ENCODE assay signal across 20 cellular contexts in the genomic region with DNA sequence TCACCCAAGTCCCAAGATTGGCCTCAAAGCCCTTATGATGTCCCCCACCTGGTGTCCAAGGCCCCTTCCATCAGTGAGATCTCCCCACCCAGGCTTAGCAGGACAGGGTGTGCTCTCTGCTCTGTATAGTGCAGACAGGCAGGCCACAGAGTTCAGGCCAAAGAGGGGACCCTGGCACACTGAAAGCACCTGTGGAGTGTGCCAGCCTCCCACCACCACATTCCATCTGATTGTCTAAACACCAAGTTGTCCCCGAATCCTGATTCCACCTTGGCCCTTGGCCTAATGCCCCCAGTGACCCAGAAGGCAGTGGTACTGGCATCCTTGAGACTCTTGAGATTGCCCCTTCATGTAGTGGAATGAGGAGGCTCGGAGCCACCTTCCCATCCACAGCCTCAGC. TPM values are rescaled to one million over a fixed set of nuclear protein-coding genes. Genes with fewer than 3 reads are reported as not detected.
DNase-seq lines count a peak whose midpoint lies in the region; ATAC-seq and TF ChIP-seq lines count a peak whose summit lies in the region.
"Had no signal": no experiment of that assay in that cellular context is flagged by ENCODE, and none has a peak within 500 bp of the region (broad histone marks: within the 10 kb centered on the region; RNA-seq: fewer than 3 reads in every experiment).

No MANE protein-coding gene starts in this region.

- no peaks in the 10 kb centered on the region for H3K9me3 ChIP-seq in T-helper 17 cell (ENCODE audit: control insufficient read depth, low read length, poor library complexity, severe bottlenecking)
- H3K9me3 ChIP-seq in sigmoid colon = no peaks in the 10 kb centered on the region
- H3K9me3 ChIP-seq: A549, Caco-2, HAP-1 had no signal

- CTCF ChIA-PET in activated CD8-positive, alpha-beta T cell treated with anti-CD3 and anti-CD28 coated beads, Interleukin-2, amount 10 ng/mL, durations not matched to agents 7 days and 5 days (lab: Charles Lee) = interaction anchor here (1.6 kb wide), 1 partner anchor 13 kb away, joined by 5 read pairs; no protein-coding TSS in a partner anchor
- CTCF ChIA-PET in activated CD8-positive, alpha-beta T cell treated with anti-CD3 and anti-CD28 coated beads for 36 hours (lab: Charles Lee) = no interaction called here

- intact Hi-C loops in activated CD8-positive, alpha-beta T cell treated with anti-CD3 and anti-CD28 coated beads for 36 hours (cut with micrococcal nuclease) = no loop called here
- intact Hi-C loops in sigmoid colon (cut with DNase I) = no loop called here

- no peak for TF ChIP-seq POLR2A in sigmoid colon (IDR thresholded peaks at IDR 0.05)

- H3K27me3 ChIP-seq in sigmoid colon = no peaks in the 10 kb centered on the region

- 90 to 98% methylated on average over 2 of the region's 2 CpGs for WGBS in sigmoid colon, 2 donors

- H3K9me3 Mint-ChIP-seq in activated CD8-positive, alpha-beta T cell treated with anti-CD3 and anti-CD28 coated beads, Interleukin-2, amount 10 ng/mL, durations not matched to agents 7 days and 5 days (ENCODE audit: insufficient read depth) = no peaks in the 10 kb centered on the region
- H3K9me3 Mint-ChIP-seq in activated CD8-positive, alpha-beta T cell treated with anti-CD3 and anti-CD28 coated beads for 36 hours = no peaks in the 10 kb centered on the region
- H3K9me3 Mint-ChIP-seq: CD4-positive, alpha-beta T cell had no signal

- ATAC-seq in activated CD8-positive, alpha-beta T cell treated with anti-CD3 and anti-CD28 coated beads, Interleukin-2, amount 10 ng/mL, durations not matched to agents 7 days and 5 days = no peak
- no peak for ATAC-seq in activated CD8-positive, alpha-beta T cell treated with anti-CD3 and anti-CD28 coated beads for 36 hours
- ATAC-seq in T-helper 17 cell (no peak), GM21717 (IDR thresholded peaks at IDR 0.05; ENCODE audit: unreplicated experiment) (no peak)
- ATAC-seq: A549, GM12878 had no signal

- no peak for DNase-seq in activated CD8-positive, alpha-beta T cell treated with anti-CD3 and anti-CD28 coated beads, Interleukin-2, amount 10 ng/mL, durations not matched to agents 7 days and 5 days
- DNase-seq in activated CD8-positive, alpha-beta T cell treated with anti-CD3 and anti-CD28 coated beads for 36 hours = no peak
- DNase-seq in T-helper 17 cell = no peak
- peak; percentile 48 for DNase-seq in sigmoid colon
- DNase-seq in NCI-H1048 (lab: John Stamatoyannopoulos, UW) = no peak
- no peak for DNase-seq in DMS79 treated with DMSO at 0.1 percent for 48 hours (lab: John Stamatoyannopoulos, UW)
- DNase-seq: AML-193, Caco-2, DMS153, DMS79 had no signal

- H3K27ac ChIP-seq in sigmoid colon = no peak overlapping the region
- H3K27ac ChIP-seq: 22Rv1, C4-2B had no signal

- POLR2A ChIA-PET in activated CD8-positive, alpha-beta T cell treated with anti-CD3 and anti-CD28 coated beads, Interleukin-2, amount 10 ng/mL, durations not matched to agents 7 days and 5 days (lab: Charles Lee) = no interaction called here
- POLR2A ChIA-PET in activated CD8-positive, alpha-beta T cell treated with anti-CD3 and anti-CD28 coated beads for 36 hours (lab: Charles Lee) = interaction anchor here (1.0 kb wide), 1 partner anchor 19 kb away, joined by 3 read pairs; a partner anchor contains a TSS

- H3K4me1 Mint-ChIP-seq in activated CD8-positive, alpha-beta T cell treated with anti-CD3 and anti-CD28 coated beads, Interleukin-2, amount 10 ng/mL, durations not matched to agents 7 days and 5 days (ENCODE audit: low read depth) = peaks cover 9% of the 10 kb centered on the region
- no peaks in the 10 kb centered on the region for H3K4me1 Mint-ChIP-seq in activated CD8-positive, alpha-beta T cell treated with anti-CD3 and anti-CD28 coated beads for 36 hours (ENCODE audit: low read depth)
- peaks cover 5% of the 10 kb centered on the region for H3K4me1 Mint-ChIP-seq in T-helper 17 cell

- H3K4me3 Mint-ChIP-seq in activated CD8-positive, alpha-beta T cell treated with anti-CD3 and anti-CD28 coated beads, Interleukin-2, amount 10 ng/mL, durations not matched to agents 7 days and 5 days = no peak overlapping the region
- no peak overlapping the region for H3K4me3 Mint-ChIP-seq in activated CD8-positive, alpha-beta T cell treated with anti-CD3 and anti-CD28 coated beads for 36 hours
- no peak overlapping the region for H3K4me3 Mint-ChIP-seq in T-helper 17 cell
- H3K4me3 Mint-ChIP-seq: CD4-positive, alpha-beta T cell had no signal

- no peak overlapping the region for H3K4me3 ChIP-seq in sigmoid colon
- H3K4me3 ChIP-seq: A549, GM12878, HAP-1 had no signal

- TF ChIP-seq EP300 in sigmoid colon (IDR thresholded peaks at IDR 0.05) = no peak

- no peaks in the 10 kb centered on the region for H3K4me1 ChIP-seq in sigmoid colon
- H3K4me1 ChIP-seq: HAP-1 had no signal

- H3K27ac Mint-ChIP-seq in activated CD8-positive, alpha-beta T cell treated with anti-CD3 and anti-CD28 coated beads, Interleukin-2, amount 10 ng/mL, durations not matched to agents 7 days and 5 days = peak overlapping the region; percentile 27
- H3K27ac Mint-ChIP-seq in activated CD8-positive, alpha-beta T cell treated with anti-CD3 and anti-CD28 coated beads for 36 hours = no peak overlapping the region
- H3K27ac Mint-ChIP-seq in T-helper 17 cell = peak overlapping the region; percentile 54
- H3K27ac Mint-ChIP-seq: CD4-positive, alpha-beta T cell had no signal

- peaks cover 10% of the 10 kb centered on the region for H3K36me3 Mint-ChIP-seq in activated CD8-positive, alpha-beta T cell treated with anti-CD3 and anti-CD28 coated beads, Interleukin-2, amount 10 ng/mL, durations not matched to agents 7 days and 5 days (ENCODE audit: low read depth)
- H3K36me3 Mint-ChIP-seq in activated CD8-positive, alpha-beta T cell treated with anti-CD3 and anti-CD28 coated beads for 36 hours (ENCODE audit: low read depth) = peaks cover 9% of the 10 kb centered on the region
- H3K36me3 Mint-ChIP-seq in T-helper 17 cell (ENCODE audit: low read depth) = peaks cover 14% of the 10 kb centered on the region

- H3K36me3 ChIP-seq in sigmoid colon = peaks cover 0 to 7% (median 3%) of the 10 kb centered on the region in 4 donors
- H3K36me3 ChIP-seq: HAP-1 had no signal

- no peak for TF ChIP-seq CTCF in activated CD8-positive, alpha-beta T cell treated with anti-CD3 and anti-CD28 coated beads for 36 hours (IDR thresholded peaks at IDR 0.05)
- TF ChIP-seq CTCF in sigmoid colon (IDR thresholded peaks at IDR 0.05) = no peak

- no peaks in the 10 kb centered on the region for H3K27me3 Mint-ChIP-seq in activated CD8-positive, alpha-beta T cell treated with anti-CD3 and anti-CD28 coated beads, Interleukin-2, amount 10 ng/mL, durations not matched to agents 7 days and 5 days (ENCODE audit: low read depth)
- no peaks in the 10 kb centered on the region for H3K27me3 Mint-ChIP-seq in activated CD8-positive, alpha-beta T cell treated with anti-CD3 and anti-CD28 coated beads for 36 hours
- H3K27me3 Mint-ChIP-seq in T-helper 17 cell = peaks cover 8% of the 10 kb centered on the region
- H3K27me3 Mint-ChIP-seq: CD4-positive, alpha-beta T cell had no signal

RNA-seq across cellular contexts. Expression of a gene that starts 5.4 kb away (rescaled TPM):
- not detected for total RNA-seq in activated CD8-positive, alpha-beta T cell treated with anti-CD3 and anti-CD28 coated beads, Interleukin-2, amount 10 ng/mL, durations not matched to agents 7 days and 5 days
- not detected for total RNA-seq in activated CD8-positive, alpha-beta T cell treated with anti-CD3 and anti-CD28 coated beads for 36 hours
- total RNA-seq in T-helper 17 cell = not detected
- not detected for total RNA-seq in sigmoid colon
- polyA plus RNA-seq in sigmoid colon = 1,000 to 10,000 TPM in 1 of 3 donors, 100 to 1,000 TPM in 1, 10 to 100 TPM in 1; 26.4 to 1,105 (median 121) TPM
- total RNA-seq: CD4-positive, alpha-beta T cell; GM12878; H1; HT-29 had no signal
- polyA plus RNA-seq: A549, BJ, GM12878, H1 had no signal

RNA-seq across cellular contexts. Expression of a gene that starts 19.2 kb away (rescaled TPM):
- 10 to 100 TPM; 95.5 to 96.3 TPM for total RNA-seq in activated CD8-positive, alpha-beta T cell treated with anti-CD3 and anti-CD28 coated beads, Interleukin-2, amount 10 ng/mL, durations not matched to agents 7 days and 5 days
- total RNA-seq in activated CD8-positive, alpha-beta T cell treated with anti-CD3 and anti-CD28 coated beads for 36 hours = 10 to 100 TPM; 55.6 to 61.6 TPM
- total RNA-seq in T-helper 17 cell (10 to 100 TPM; 51.6 to 62.5 TPM), sigmoid colon (100 to 1,000 TPM in 3 of 4 donors, 10 to 100 TPM in 1; 93.3 to 164 (median 135) TPM)
- 100 to 1,000 TPM; 105 to 243 (median 198) TPM for polyA plus RNA-seq in sigmoid colon

RNA-seq across cellular contexts. Expression of a gene that starts 19.5 kb away (rescaled TPM):
- 10 to 100 TPM; 83.0 to 85.5 TPM for total RNA-seq in activated CD8-positive, alpha-beta T cell treated with anti-CD3 and anti-CD28 coated beads, Interleukin-2, amount 10 ng/mL, durations not matched to agents 7 days and 5 days
- total RNA-seq in activated CD8-positive, alpha-beta T cell treated with anti-CD3 and anti-CD28 coated beads for 36 hours = 10 to 100 TPM; 64.6 to 74.2 TPM
- total RNA-seq in T-helper 17 cell (10 to 100 TPM; 22.6 to 23.3 TPM), sigmoid colon (10 to 100 TPM; 54.6 to 79.6 (median 64.3) TPM)
- polyA plus RNA-seq in sigmoid colon = 100 to 1,000 TPM in 2 of 3 donors, 10 to 100 TPM in 1; 80.6 to 307 (median 183) TPM

RNA-seq across cellular contexts. Expression of a gene that starts 45.0 kb away (rescaled TPM):
- total RNA-seq in activated CD8-positive, alpha-beta T cell treated with anti-CD3 and anti-CD28 coated beads, Interleukin-2, amount 10 ng/mL, durations not matched to agents 7 days and 5 days = 10 to 100 TPM; 38.8 to 39.8 TPM
- total RNA-seq in activated CD8-positive, alpha-beta T cell treated with anti-CD3 and anti-CD28 coated beads for 36 hours = 10 to 100 TPM; 37.4 to 38.9 TPM
- 10 to 100 TPM; 32.2 to 42.0 TPM for total RNA-seq in T-helper 17 cell
- total RNA-seq in sigmoid colon = 10 to 100 TPM; 34.3 to 40.7 (median 38.6) TPM
- 10 to 100 TPM; 15.7 to 18.6 (median 17.7) TPM for polyA plus RNA-seq in sigmoid colon
